21 cellular contexts compared by ENCODE assay signal in the genomic region with DNA sequence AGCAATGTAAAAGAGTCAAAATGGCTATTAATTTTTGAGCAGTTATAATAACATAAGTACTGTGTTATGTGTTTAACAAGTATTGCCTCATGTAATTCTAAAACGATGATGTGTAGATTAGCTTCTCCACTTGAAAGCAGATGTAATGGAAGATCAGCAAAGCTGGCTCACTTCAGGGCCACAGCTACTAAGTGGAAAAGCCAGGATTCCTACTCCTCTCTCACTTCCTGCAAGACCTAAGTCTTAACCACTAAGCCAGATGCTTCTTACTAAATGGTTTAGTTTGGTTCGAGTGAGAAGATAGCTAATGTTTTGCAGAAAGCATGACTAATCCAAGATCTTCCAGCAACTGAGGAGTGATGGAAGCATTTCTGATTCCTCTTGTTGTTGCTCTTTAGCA. TPM values are rescaled to one million over a fixed set of nuclear protein-coding genes. Genes with fewer than 3 reads are reported as not detected.
DNase-seq lines count a peak whose midpoint lies in the region; ATAC-seq and TF ChIP-seq lines count a peak whose summit lies in the region.
"Had no signal": no experiment of that assay in that cellular context is flagged by ENCODE, and none has a peak within 500 bp of the region (broad histone marks: within the 10 kb centered on the region; RNA-seq: fewer than 3 reads in every experiment).

No MANE protein-coding gene starts in this region.

- H3K4me2 ChIP-seq in GM23248 (ENCODE audit: unreplicated experiment) (peak overlapping the region; percentile 32), smooth muscle cell (peak overlapping the region; percentile 23)
- H3K4me2 ChIP-seq: PC-9 had no signal

- H3K9me2 ChIP-seq in GM23248 (ENCODE audit: insufficient read depth): no peaks in the 10 kb centered on the region

- no peak for ATAC-seq in GM18502 (IDR thresholded peaks at IDR 0.05; ENCODE audit: poor library complexity, unreplicated experiment)
- ATAC-seq: naive thymus-derived CD4-positive, alpha-beta T cell; psoas muscle; upper lobe of right lung had no signal

- H3K9ac ChIP-seq in GM23248 (0 out of 2 replicates have a peak overlapping the region, but pooled peaks have one; percentile 10), smooth muscle cell (ENCODE audit: low read depth) (no peak overlapping the region)

- H3K27me3 ChIP-seq in GM23248 (replicated peaks; ENCODE audit: insufficient read depth) (no peaks in the 10 kb centered on the region), SJCRH30 (no peaks in the 10 kb centered on the region), smooth muscle cell (ENCODE audit: low read depth) (no peaks in the 10 kb centered on the region), BE2C (no peaks in the 10 kb centered on the region)
- H3K27me3 ChIP-seq: breast epithelium, upper lobe of right lung had no signal

- 0 to 1% methylated on average over 2 of the region's 2 CpGs for WGBS in GM23248 (ENCODE audit: low coverage in 1 of 2, low lambda C conversion rate in 2 of 2, missing lambda C conversion rate in 2 of 2), 2 experiments
- WGBS in smooth muscle cell (ENCODE audit: low lambda C conversion rate): 11% methylated on average over 2 of the region's 2 CpGs

- H3F3A ChIP-seq in GM23248 (ENCODE audit: insufficient read depth): peaks cover 37% of the 10 kb centered on the region
- H3F3A ChIP-seq in smooth muscle cell (ENCODE audit: low read depth): peaks cover 16% of the 10 kb centered on the region

- DNase-seq in GM23248 (peak; percentile 93), SJCRH30 (peak in 1 of 2 experiments; percentile 62), fibroblast of villous mesenchyme (ENCODE audit: low read depth) (peak; percentile 85), smooth muscle cell (lab: John Stamatoyannopoulos, UW; ENCODE audit: unreplicated experiment) (no peak), BE2C (no peak), NCI-H187 (lab: John Stamatoyannopoulos, UW) (no peak)
- DNase-seq: activated B cell treated with CpG ODN at 0.5 μM for 24 hours; activated naive CD4-positive, alpha-beta T cell treated with Interleukin-2 at 50 U/mL for 16 hours; COR-L47; endodermal cell; heart right ventricle; naive thymus-derived CD4-positive, alpha-beta T cell; NCI-H1436 treated with DMSO at 0.1 percent for 48 hours; NCI-H510A treated with DMSO at 0.1 percent for 48 hours; PC-9; psoas muscle; stimulated activated CD4-positive, alpha-beta T cell treated with anti-CD3 and anti-CD28 coated beads, Interleukin-1b, Interleukin-23, amount 100 ng/mL, for 48 hours; upper lobe of right lung had no signal

- H3K4me3 ChIP-seq in GM23248 (no peak overlapping the region), SJCRH30 (no peak overlapping the region), fibroblast of villous mesenchyme (ENCODE audit: low read depth, low read length) (no peak overlapping the region), smooth muscle cell (no peak overlapping the region), BE2C (ENCODE audit: low read depth, low read length) (no peak overlapping the region)
- H3K4me3 ChIP-seq: breast epithelium, HAP-1, heart right ventricle, PC-9, psoas muscle, upper lobe of right lung had no signal

- no peak for TF ChIP-seq CTCF in fibroblast of villous mesenchyme (IDR thresholded peaks at IDR 0.05; ENCODE audit: insufficient read depth, low read depth, low read length)
- no peak for TF ChIP-seq CTCF in smooth muscle cell (IDR thresholded peaks at IDR 0.05; ENCODE audit: borderline replicate concordance, insufficient read depth, poor library complexity, severe bottlenecking)
- TF ChIP-seq CTCF in BE2C (IDR thresholded peaks at IDR 0.05; ENCODE audit: low read depth, low read length): no peak

- peak overlapping the region; percentile 82 for H3K27ac ChIP-seq in GM23248
- peak overlapping the region; percentile 27 for H3K27ac ChIP-seq in SJCRH30
- H3K27ac ChIP-seq in smooth muscle cell (ENCODE audit: low read depth): peak overlapping the region; percentile 75
- H3K27ac ChIP-seq: breast epithelium, PC-9, psoas muscle, upper lobe of right lung had no signal

- in situ Hi-C loops in GM23248 (cut with MboI): no loop called here

- no peaks in the 10 kb centered on the region for H3K9me3 ChIP-seq in GM23248 (ENCODE audit: low read depth)
- 0 out of 2 replicates have a peak, but pooled peaks cover 3% of the 10 kb centered on the region for H3K9me3 ChIP-seq in SJCRH30 (replicated peaks)
- no peaks in the 10 kb centered on the region for H3K9me3 ChIP-seq in smooth muscle cell (replicated peaks; ENCODE audit: low read depth)
- H3K9me3 ChIP-seq in BE2C: no peaks in the 10 kb centered on the region
- H3K9me3 ChIP-seq: breast epithelium, HAP-1, heart right ventricle, psoas muscle, upper lobe of right lung had no signal

- H3K36me3 ChIP-seq in GM23248 (ENCODE audit: low read depth) (no peaks in the 10 kb centered on the region), SJCRH30 (no peaks in the 10 kb centered on the region), smooth muscle cell (ENCODE audit: low read depth) (no peaks in the 10 kb centered on the region), BE2C (no peaks in the 10 kb centered on the region)
- H3K36me3 ChIP-seq: breast epithelium, HAP-1, heart right ventricle, upper lobe of right lung had no signal

- H3K79me2 ChIP-seq in GM23248 (ENCODE audit: insufficient read depth) (no peaks in the 10 kb centered on the region), smooth muscle cell (ENCODE audit: low read depth) (no peaks in the 10 kb centered on the region)

- H2AFZ ChIP-seq in GM23248 (peak overlapping the region; percentile 27; the same call in 1 of the 2 replicates), smooth muscle cell (ENCODE audit: low read depth) (no peak overlapping the region)
- H2AFZ ChIP-seq: PC-9 had no signal

- H4K20me1 ChIP-seq in GM23248 (ENCODE audit: insufficient read depth): no peaks in the 10 kb centered on the region
- H4K20me1 ChIP-seq in smooth muscle cell (ENCODE audit: low read depth): no peaks in the 10 kb centered on the region

- H3K4me1 ChIP-seq in GM23248 (ENCODE audit: insufficient read depth): peaks cover 37% of the 10 kb centered on the region
- H3K4me1 ChIP-seq in SJCRH30: peaks cover 32% of the 10 kb centered on the region
- peaks cover 4% of the 10 kb centered on the region for H3K4me1 ChIP-seq in smooth muscle cell (ENCODE audit: low read depth)
- H3K4me1 ChIP-seq in BE2C: no peaks in the 10 kb centered on the region
- H3K4me1 ChIP-seq: breast epithelium, HAP-1, heart right ventricle, psoas muscle, upper lobe of right lung had no signal

RNA-seq across cellular contexts. Expression of gene TNC, which starts 15.7 kb away (rescaled TPM):
- 319 and 372 TPM in 2 replicates for total RNA-seq in GM23248 (2014; rRNA removed; shearing (Covaris generic))
- polyA plus RNA-seq in GM23248 (2016; fragmentation: Nextera tagmentation; extraction: Ambion mirVana) (165 and 168 TPM in 2 replicates), smooth muscle cell (365 and 567 TPM in 2 replicates)
- total RNA-seq in SJCRH30 (2014; rRNA removed; shearing (Covaris generic)): 181 and 189 TPM in 2 replicates
- total RNA-seq in fibroblast of villous mesenchyme (371 and 386 TPM in 2 replicates), smooth muscle cell (563 and 581 TPM in 2 replicates)
- 0.12 TPM for polyA plus RNA-seq in BE2C (2012; ENCODE audit: insufficient read depth, insufficient read length, low read depth)
- total RNA-seq: activated B cell treated with CpG ODN at 0.5 μM for 24 hours had no signal
- polyA plus RNA-seq: naive thymus-derived CD4-positive, alpha-beta T cell had no signal

Comparison
In these comparisons a context has a peak if more than half of its experiments do, and no peak if none do; other contexts are left out.
1. DNase-seq: peak in GM23248 (single experiment) and fibroblast of villous mesenchyme (single experiment); none in smooth muscle cell (single experiment), BE2C (single experiment) and NCI-H187 (0 of 2).
2. H3K27ac ChIP-seq: peak in every context shown above with its lines; median percentile 82 in GM23248; 75 in smooth muscle cell; 27 in SJCRH30.